Comparison of ENCODE assay signal across 20 cellular contexts in genomic region chr7:38191791-38192190, GRCh38.
"Had no signal": no experiment of that assay in that cellular context is flagged by ENCODE, and none has a peak within 500 bp of the region (broad histone marks: within the 10 kb centered on the region; RNA-seq: fewer than 3 reads in every experiment).

No MANE protein-coding gene starts in this region.

- H3K27ac Mint-ChIP-seq: activated CD4-positive, alpha-beta memory T cell treated with anti-CD3 and anti-CD28 coated beads for 36 hours; activated naive CD4-positive, alpha-beta T cell treated with anti-CD3 and anti-CD28 coated beads, Interleukin-2, amount 10 ng/mL, durations not matched to agents 7 days and 5 days; stimulated activated naive CD8-positive, alpha-beta T cell treated with anti-CD3 and anti-CD28 coated beads, Interleukin-15, Interleukin-2, amounts not matched to agents 100 ng/mL and 50 ng/mL, for 24 hours had no signal

- DNase-seq: activated CD4-positive, alpha-beta memory T cell treated with anti-CD3 and anti-CD28 coated beads for 36 hours; activated naive CD4-positive, alpha-beta T cell treated with anti-CD3 and anti-CD28 coated beads, Interleukin-2, amount 10 ng/mL, durations not matched to agents 7 days and 5 days; activated T-cell treated with anti-CD3 and anti-CD28 coated beads, Interleukin-2, amount 50 U/mL, for 1 hour; adrenal gland; effector CD4-positive, alpha-beta T cell; esophagus squamous epithelium; mesendoderm; naive thymus-derived CD8-positive, alpha-beta T cell; right lobe of liver; small intestine; stimulated activated CD4-positive, alpha-beta T cell treated with anti-CD3 and anti-CD28 coated beads, Interleukin-15, amount 100 ng/mL, for 24 hours; stimulated activated CD4-positive, alpha-beta T cell treated with anti-CD3 and anti-CD28 coated beads, Interleukin-2, amount 100 ng/mL, for 48 hours; transverse colon had no signal

- H3K9me3 ChIP-seq: adrenal gland, neutrophil had no signal

- H3K27ac ChIP-seq: adrenal gland, esophagus squamous epithelium, neutrophil, parathyroid adenoma, right lobe of liver, transverse colon, vagina, VCaP had no signal

- H3K4me3 Mint-ChIP-seq: activated CD4-positive, alpha-beta memory T cell treated with anti-CD3 and anti-CD28 coated beads for 36 hours; activated naive CD4-positive, alpha-beta T cell treated with anti-CD3 and anti-CD28 coated beads, Interleukin-2, amount 10 ng/mL, durations not matched to agents 7 days and 5 days; stimulated activated naive CD8-positive, alpha-beta T cell treated with anti-CD3 and anti-CD28 coated beads, Interleukin-15, Interleukin-2, amounts not matched to agents 100 ng/mL and 50 ng/mL, for 24 hours had no signal

- H3K27me3 ChIP-seq: adrenal gland, esophagus squamous epithelium, neutrophil, right lobe of liver, transverse colon, vagina had no signal

- H3K27me3 Mint-ChIP-seq: activated CD4-positive, alpha-beta memory T cell treated with anti-CD3 and anti-CD28 coated beads for 36 hours; activated naive CD4-positive, alpha-beta T cell treated with anti-CD3 and anti-CD28 coated beads, Interleukin-2, amount 10 ng/mL, durations not matched to agents 7 days and 5 days; naive thymus-derived CD8-positive, alpha-beta T cell; stimulated activated naive CD8-positive, alpha-beta T cell treated with anti-CD3 and anti-CD28 coated beads, Interleukin-15, Interleukin-2, amounts not matched to agents 100 ng/mL and 50 ng/mL, for 24 hours had no signal

- H3K9me3 Mint-ChIP-seq: activated naive CD4-positive, alpha-beta T cell treated with anti-CD3 and anti-CD28 coated beads, Interleukin-2, amount 10 ng/mL, durations not matched to agents 7 days and 5 days; stimulated activated naive CD8-positive, alpha-beta T cell treated with anti-CD3 and anti-CD28 coated beads, Interleukin-15, Interleukin-2, amounts not matched to agents 100 ng/mL and 50 ng/mL, for 24 hours had no signal

- H3K36me3 ChIP-seq: adrenal gland, esophagus squamous epithelium, neutrophil, right lobe of liver, transverse colon, vagina had no signal

- FAIRE-seq: bronchial epithelial cell, endothelial cell of umbilical vein, small intestine had no signal

- H3K4me1 ChIP-seq: right lobe of liver had no signal

- ATAC-seq: naive thymus-derived CD8-positive, alpha-beta T cell; right lobe of liver had no signal

- H3K4me3 ChIP-seq: adrenal gland, esophagus squamous epithelium, right lobe of liver, transverse colon, vagina had no signal
